19 cellular contexts compared by ENCODE assay signal in the genomic region with DNA sequence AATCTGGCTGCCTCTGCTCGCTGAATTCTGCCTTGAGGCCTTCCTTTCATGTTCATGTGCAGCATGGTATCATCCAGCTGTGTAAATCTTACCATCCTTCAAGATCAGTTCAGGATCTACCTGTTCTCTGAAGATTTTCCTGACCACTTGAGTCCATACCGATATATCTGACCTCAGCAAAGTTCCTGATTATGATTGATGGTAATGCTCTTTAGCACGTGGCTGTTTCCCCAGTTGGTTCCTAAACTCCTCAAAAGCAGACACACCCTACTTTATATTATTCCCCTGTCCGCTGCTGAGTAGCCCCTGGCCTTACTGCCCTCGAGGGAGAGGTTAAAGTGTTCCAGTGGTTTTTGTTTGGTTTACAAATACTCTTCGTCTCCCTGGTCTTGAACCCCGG.
"Had no signal": no experiment of that assay in that cellular context is flagged by ENCODE, and none has a peak within 500 bp of the region (broad histone marks: within the 10 kb centered on the region; RNA-seq: fewer than 3 reads in every experiment).

No MANE protein-coding gene starts in this region.

- H3K4me1 ChIP-seq: right atrium auricular region had no signal

- H3K9me3 ChIP-seq: esophagus squamous epithelium, left ventricle myocardium inferior, lower lobe of right lung, right atrium auricular region, tibial artery, upper lobe of right lung, vagina had no signal

- DNase-seq: esophagus squamous epithelium; kidney; left cardiac atrium; left ventricle myocardium inferior; lower lobe of right lung; naive B cell; posterior cingulate gyrus; stimulated activated CD4-positive, alpha-beta T cell treated with anti-CD3 and anti-CD28 coated beads, Interleukin-2, amount 100 ng/mL, for 48 hours; tibial artery; upper lobe of right lung had no signal

- H3K9me3 Mint-ChIP-seq: dendritic cell treated with granulocyte-macrophage colony-stimulating factor and Interleukin-4, amounts not matched to agents 40 ng/mL and 50 ng/mL, for 4 days; memory B cell; naive B cell; nephron; stimulated activated naive CD8-positive, alpha-beta T cell treated with anti-CD3 and anti-CD28 coated beads, Interleukin-15, Interleukin-2, amounts not matched to agents 100 ng/mL and 50 ng/mL, for 24 hours had no signal

- ATAC-seq: foreskin keratinocyte, left cardiac atrium, upper lobe of right lung had no signal

- H3K27ac Mint-ChIP-seq: dendritic cell treated with granulocyte-macrophage colony-stimulating factor and Interleukin-4, amounts not matched to agents 40 ng/mL and 50 ng/mL, for 4 days; memory B cell; nephron; stimulated activated naive CD8-positive, alpha-beta T cell treated with anti-CD3 and anti-CD28 coated beads, Interleukin-15, Interleukin-2, amounts not matched to agents 100 ng/mL and 50 ng/mL, for 24 hours had no signal

- H3K27me3 Mint-ChIP-seq: dendritic cell treated with granulocyte-macrophage colony-stimulating factor and Interleukin-4, amounts not matched to agents 40 ng/mL and 50 ng/mL, for 4 days; memory B cell; naive B cell; stimulated activated naive CD8-positive, alpha-beta T cell treated with anti-CD3 and anti-CD28 coated beads, Interleukin-15, Interleukin-2, amounts not matched to agents 100 ng/mL and 50 ng/mL, for 24 hours had no signal

- H3K36me3 Mint-ChIP-seq: naive B cell had no signal

- H3K4me2 ChIP-seq: smooth muscle cell had no signal

- H3K27me3 ChIP-seq: esophagus squamous epithelium, foreskin keratinocyte, right atrium auricular region, tibial artery, upper lobe of right lung, vagina had no signal

- FAIRE-seq: colon, kidney had no signal

- H3K36me3 ChIP-seq: esophagus squamous epithelium, left ventricle myocardium inferior, lower lobe of right lung, right atrium auricular region, tibial artery, upper lobe of right lung, vagina had no signal

- H3K4me3 Mint-ChIP-seq: dendritic cell treated with granulocyte-macrophage colony-stimulating factor and Interleukin-4, amounts not matched to agents 40 ng/mL and 50 ng/mL, for 4 days; memory B cell; naive B cell; nephron; stimulated activated naive CD8-positive, alpha-beta T cell treated with anti-CD3 and anti-CD28 coated beads, Interleukin-15, Interleukin-2, amounts not matched to agents 100 ng/mL and 50 ng/mL, for 24 hours had no signal

- H3K27ac ChIP-seq: esophagus squamous epithelium, foreskin keratinocyte, left ventricle myocardium inferior, lower lobe of right lung, right atrium auricular region, tibial artery, upper lobe of right lung, vagina had no signal

- H3K4me3 ChIP-seq: esophagus squamous epithelium, left ventricle myocardium inferior, lower lobe of right lung, right atrium auricular region, smooth muscle cell, tibial artery, upper lobe of right lung, vagina had no signal
